Comparison of ENCODE assay signal across 8 cellular contexts in genomic region chr16:89873822-89874689, GRCh38. TPM values are rescaled to one million over a fixed set of nuclear protein-coding genes. Genes with fewer than 3 reads are reported as not detected.
DNase-seq lines count a peak whose midpoint lies in the region; ATAC-seq, FAIRE-seq and TF ChIP-seq lines count a peak whose summit lies in the region.

No MANE protein-coding gene starts in this region.

- no TSS peak for BruUV-seq in HepG2 (replicated peaks; lab: Mats Ljungman, UMichigan)

- 6% methylated on average over 68 of the region's 76 CpGs for WGBS in HepG2 (ENCODE audit: low lambda C conversion rate)

- H2AFZ ChIP-seq in HepG2 (ENCODE audit: low read length): no peak overlapping the region

- H3K36me3 ChIP-seq in HepG2 (replicated peaks in 1 of 2; ENCODE audit: control insufficient read depth in 1 of 2, insufficient read depth in 2 of 2, low read length in 2 of 2): peaks cover 10 to 18% of the 10 kb centered on the region in 2 experiments

- peak overlapping the region; percentile 100 for H3K27ac ChIP-seq in HepG2 (ENCODE audit: extremely low read length, insufficient read depth, low read length)

- CTCF ChIA-PET in HepG2 (lab: Yijun Ruan, JAX; ENCODE audit: low intra/inter-chr PET ratio, low total read pairs): no interaction called here

- H3K4me2 ChIP-seq in HepG2 (ENCODE audit: low read depth, low read length): peak overlapping the region; percentile 99

- peaks cover 43% of the 10 kb centered on the region for H3K79me2 ChIP-seq in HepG2 (ENCODE audit: insufficient read depth, low read length)

- intact Hi-C loops in HepG2 (cut with micrococcal nuclease; ENCODE audit: unreplicated experiment): loop anchor here (2.0 to 5.0 kb wide), 3 partner anchors 37 to 57 kb away; partner anchors contain the start of genes FANCA and MC1R

- in situ Hi-C loops in HepG2 (cut with HindIII; ENCODE audit: extremely low pct_ligation_motif_present, low pct_unique_long_range_greater_than_20kb): no loop called here

- peaks cover 20% of the 10 kb centered on the region for H4K20me1 ChIP-seq in HepG2 (ENCODE audit: insufficient read depth, low read length)

- DNase-seq in Ammon's horn (ENCODE audit: low spot score) (peak; percentile 97), NCI-H774 (lab: John Stamatoyannopoulos, UW) (peak; percentile 78), dermis blood vessel endothelial cell (peak; percentile 98), HepG2 (ENCODE audit: low spot score) (peak; percentile 89)
- DNase-seq in activated CD4-positive, alpha-beta T cell treated with anti-CD3 and anti-CD28 coated beads, Interleukin-2, amount 50 U/mL, for 48 hours: peak; percentile 96 to 97
- peak; percentile 95 to 97 for DNase-seq in stimulated activated CD4-positive, alpha-beta T cell treated with anti-CD3 and anti-CD28 coated beads, Interleukin-2, amount 100 ng/mL, for 24 hours

- TF ChIP-seq EP300 in HepG2 (IDR thresholded peaks at IDR 0.05; ENCODE audit: low read depth in 2 of 2, low read length in 2 of 2): peak in 1 of 2 experiments; percentile 38; a peak in 1 of 4 replicates
- no peak for TF ChIP-seq EP300 in HepG2 (CRISPR knock-in tag; IDR thresholded peaks at IDR 0.05; ENCODE audit: borderline replicate concordance)

- POLR2A ChIA-PET in HepG2 (lab: Yijun Ruan, JAX): interaction anchor here (0.6 to 4.5 kb wide), 27 partner anchors 10 to 174 kb away, joined by 3 to 77 read pairs (median 6); partner anchors contain the start of genes DEF8, FANCA, MC1R and SPATA2L

- H3K4me3 ChIP-seq in HepG2 (replicated peaks in 1 of 3; ENCODE audit: insufficient read depth in 1 of 3, low read depth in 2 of 3, low read length in 3 of 3): peak overlapping the region; percentile 84 to 99 (median 98)

- H3K27me3 ChIP-seq in HepG2 (ENCODE audit: control insufficient read depth in 1 of 2, insufficient read depth in 2 of 2, low read length in 2 of 2): no peaks in the 10 kb centered on the region

- ATAC-seq in GM19372 (IDR thresholded peaks at IDR 0.05; ENCODE audit: low read depth, unreplicated experiment) (peak; percentile 74), HG03521 (IDR thresholded peaks at IDR 0.05; ENCODE audit: unreplicated experiment) (peak; percentile 67), HepG2 (peak; percentile 61)

- peak in 1 of 2 experiments; percentile 65 for TF ChIP-seq POLR2A in HepG2 (IDR thresholded peaks at IDR 0.05; ENCODE audit: insufficient read depth in 1 of 2, low read depth in 2 of 2, low read length in 2 of 2)

- TF ChIP-seq CTCF in HepG2 (CRISPR knock-in tag; IDR thresholded peaks at IDR 0.05): no peak

- no peak for TF ChIP-seq RAD21 in HepG2 (CRISPR knock-in tag; IDR thresholded peaks at IDR 0.05)

- no peaks in the 10 kb centered on the region for H3K9me3 ChIP-seq in HepG2 (ENCODE audit: low read length)

- peak overlapping the region; percentile 100 for H3K9ac ChIP-seq in HepG2 (ENCODE audit: insufficient read depth, low read depth, low read length)

- H3K4me1 ChIP-seq in HepG2 (ENCODE audit: insufficient read depth, low read length): peaks cover 34% of the 10 kb centered on the region

- peak; percentile 72 for FAIRE-seq in HepG2 (lab: Jason Lieb, UNC)

RNA-seq across cellular contexts. Expression of gene TCF25, which starts 0.7 kb away (rescaled TPM):
- total RNA-seq in dermis blood vessel endothelial cell (170 and 206 TPM in 2 replicates), HepG2 (2016; rRNA removed; fragmentation: Illumina TruSeq; extraction: Trizol) (98.4 and 138 TPM in 2 replicates)
- total RNA-seq in HepG2 (2016; cell fraction: cytosol; rRNA removed; fragmentation: Illumina TruSeq; extraction: Trizol; ENCODE audit: low read depth): 70.6 and 87.2 TPM in 2 replicates
- 75.7 and 144 TPM in 2 replicates for total RNA-seq in HepG2 (2016; cell fraction: insoluble cytoplasmic fraction; rRNA removed; fragmentation: Illumina TruSeq; extraction: Trizol)
- 50.6 and 58.6 TPM in 2 replicates for total RNA-seq in HepG2 (2016; cell fraction: membrane; rRNA removed; fragmentation: Illumina TruSeq; extraction: Trizol)
- total RNA-seq in HepG2 (2016; cell fraction: nucleus; rRNA removed; fragmentation: Illumina TruSeq; extraction: Trizol): 110 and 124 TPM in 2 replicates
- 206 and 274 TPM in 2 replicates for polyA plus RNA-seq in HepG2 (2011; rRNA removed)
- polyA plus RNA-seq in HepG2 (2011; cell fraction: cytosol; rRNA removed): 65.2 and 80.6 TPM in 2 replicates
- 1,625 and 1,754 TPM in 2 replicates for polyA plus RNA-seq in HepG2 (2011; cell fraction: nucleus; rRNA removed)
- polyA plus RNA-seq in HepG2 (2012): 188 and 209 TPM in 2 replicates
- polyA plus RNA-seq in HepG2 (2016; cell fraction: cytosol; fragmentation: Illumina TruSeq; extraction: Trizol; ENCODE audit: low read depth): 17.8 and 22.1 TPM in 2 replicates
- polyA plus RNA-seq in HepG2 (2016; cell fraction: insoluble cytoplasmic fraction; fragmentation: Illumina TruSeq; extraction: Trizol; ENCODE audit: low read depth): 69.5 and 77.6 TPM in 2 replicates
- polyA plus RNA-seq in HepG2 (2016; cell fraction: membrane; fragmentation: Illumina TruSeq; extraction: Trizol; ENCODE audit: low read depth): 24.7 and 32.6 TPM in 2 replicates
- polyA plus RNA-seq in HepG2 (2016; cell fraction: nucleus; fragmentation: Illumina TruSeq; extraction: Trizol; ENCODE audit: insufficient read depth, low read depth): 312 and 330 TPM in 2 replicates
- polyA minus RNA-seq in HepG2 (2011; rRNA and poly(A)+ RNA removed; ENCODE audit: low replicate concordance): 107 and 121 TPM in 2 replicates
- polyA minus RNA-seq in HepG2 (2011; cell fraction: cytosol; rRNA and poly(A)+ RNA removed): 35.2 and 43.3 TPM in 2 replicates
- 166 and 179 TPM in 2 replicates for polyA minus RNA-seq in HepG2 (2011; cell fraction: nucleus; rRNA and poly(A)+ RNA removed)

RNA-seq across cellular contexts. Expression of gene MC1R, which starts 44.6 kb away (rescaled TPM):
- total RNA-seq in dermis blood vessel endothelial cell (2.3 and 2.6 TPM in 2 replicates), HepG2 (2016; rRNA removed; fragmentation: Illumina TruSeq; extraction: Trizol) (7.2 and 9.1 TPM in 2 replicates)
- 3.5 and 3.7 TPM in 2 replicates for total RNA-seq in HepG2 (2016; cell fraction: cytosol; rRNA removed; fragmentation: Illumina TruSeq; extraction: Trizol; ENCODE audit: low read depth)
- total RNA-seq in HepG2 (2016; cell fraction: insoluble cytoplasmic fraction; rRNA removed; fragmentation: Illumina TruSeq; extraction: Trizol): 8.1 and 8.7 TPM in 2 replicates
- 8.1 and 9.5 TPM in 2 replicates for total RNA-seq in HepG2 (2016; cell fraction: membrane; rRNA removed; fragmentation: Illumina TruSeq; extraction: Trizol)
- total RNA-seq in HepG2 (2016; cell fraction: nucleus; rRNA removed; fragmentation: Illumina TruSeq; extraction: Trizol): 7.2 and 7.7 TPM in 2 replicates
- polyA plus RNA-seq in HepG2 (2011; rRNA removed): 14.8 and 20.0 TPM in 2 replicates
- polyA plus RNA-seq in HepG2 (2011; cell fraction: cytosol; rRNA removed): 14.8 and 18.9 TPM in 2 replicates
- 89.3 and 96.4 TPM in 2 replicates for polyA plus RNA-seq in HepG2 (2011; cell fraction: nucleus; rRNA removed)
- polyA plus RNA-seq in HepG2 (2012): 6.5 and 12.0 TPM in 2 replicates
- 2.9 and 3.1 TPM in 2 replicates for polyA plus RNA-seq in HepG2 (2016; cell fraction: cytosol; fragmentation: Illumina TruSeq; extraction: Trizol; ENCODE audit: low read depth)
- 6.7 and 7.1 TPM in 2 replicates for polyA plus RNA-seq in HepG2 (2016; cell fraction: insoluble cytoplasmic fraction; fragmentation: Illumina TruSeq; extraction: Trizol; ENCODE audit: low read depth)
- 6.5 and 7.5 TPM in 2 replicates for polyA plus RNA-seq in HepG2 (2016; cell fraction: membrane; fragmentation: Illumina TruSeq; extraction: Trizol; ENCODE audit: low read depth)
- 17.7 and 19.3 TPM in 2 replicates for polyA plus RNA-seq in HepG2 (2016; cell fraction: nucleus; fragmentation: Illumina TruSeq; extraction: Trizol; ENCODE audit: insufficient read depth, low read depth)
- 23.7 and 30.7 TPM in 2 replicates for polyA minus RNA-seq in HepG2 (2011; rRNA and poly(A)+ RNA removed; ENCODE audit: low replicate concordance)
- 5.4 and 5.5 TPM in 2 replicates for polyA minus RNA-seq in HepG2 (2011; cell fraction: cytosol; rRNA and poly(A)+ RNA removed)
- 16.0 and 17.0 TPM in 2 replicates for polyA minus RNA-seq in HepG2 (2011; cell fraction: nucleus; rRNA and poly(A)+ RNA removed)

RNA-seq across cellular contexts. Expression of gene SPIRE2, which starts 45.8 kb away (rescaled TPM):
- total RNA-seq in dermis blood vessel endothelial cell (2.1 and 2.7 TPM in 2 replicates), HepG2 (2016; rRNA removed; fragmentation: Illumina TruSeq; extraction: Trizol) (7.6 and 13.3 TPM in 2 replicates)
- 7.4 and 7.6 TPM in 2 replicates for total RNA-seq in HepG2 (2016; cell fraction: cytosol; rRNA removed; fragmentation: Illumina TruSeq; extraction: Trizol; ENCODE audit: low read depth)
- 6.9 and 15.0 TPM in 2 replicates for total RNA-seq in HepG2 (2016; cell fraction: insoluble cytoplasmic fraction; rRNA removed; fragmentation: Illumina TruSeq; extraction: Trizol)
- 13.7 and 13.8 TPM in 2 replicates for total RNA-seq in HepG2 (2016; cell fraction: membrane; rRNA removed; fragmentation: Illumina TruSeq; extraction: Trizol)
- 16.9 and 26.9 TPM in 2 replicates for total RNA-seq in HepG2 (2016; cell fraction: nucleus; rRNA removed; fragmentation: Illumina TruSeq; extraction: Trizol)
- polyA plus RNA-seq in HepG2 (2011; rRNA removed): 37.5 and 55.7 TPM in 2 replicates
- polyA plus RNA-seq in HepG2 (2011; cell fraction: cytosol; rRNA removed): 29.8 and 35.9 TPM in 2 replicates
- 186 and 193 TPM in 2 replicates for polyA plus RNA-seq in HepG2 (2011; cell fraction: nucleus; rRNA removed)
- 30.1 and 41.7 TPM in 2 replicates for polyA plus RNA-seq in HepG2 (2012)
- polyA plus RNA-seq in HepG2 (2016; cell fraction: cytosol; fragmentation: Illumina TruSeq; extraction: Trizol; ENCODE audit: low read depth): 5.5 and 5.7 TPM in 2 replicates
- 9.8 and 12.7 TPM in 2 replicates for polyA plus RNA-seq in HepG2 (2016; cell fraction: insoluble cytoplasmic fraction; fragmentation: Illumina TruSeq; extraction: Trizol; ENCODE audit: low read depth)
- polyA plus RNA-seq in HepG2 (2016; cell fraction: membrane; fragmentation: Illumina TruSeq; extraction: Trizol; ENCODE audit: low read depth): 11.2 and 11.5 TPM in 2 replicates
- polyA plus RNA-seq in HepG2 (2016; cell fraction: nucleus; fragmentation: Illumina TruSeq; extraction: Trizol; ENCODE audit: insufficient read depth, low read depth): 72.0 and 77.2 TPM in 2 replicates
- 39.8 and 51.7 TPM in 2 replicates for polyA minus RNA-seq in HepG2 (2011; rRNA and poly(A)+ RNA removed; ENCODE audit: low replicate concordance)
- 21.2 and 22.1 TPM in 2 replicates for polyA minus RNA-seq in HepG2 (2011; cell fraction: cytosol; rRNA and poly(A)+ RNA removed)
- 47.1 and 54.0 TPM in 2 replicates for polyA minus RNA-seq in HepG2 (2011; cell fraction: nucleus; rRNA and poly(A)+ RNA removed)

RNA-seq across cellular contexts. Expression of gene TUBB3, which starts 49.1 kb away (rescaled TPM):
- total RNA-seq in dermis blood vessel endothelial cell (102 and 167 TPM in 2 replicates), HepG2 (2016; rRNA removed; fragmentation: Illumina TruSeq; extraction: Trizol) (161 and 185 TPM in 2 replicates)
- total RNA-seq in HepG2 (2016; cell fraction: cytosol; rRNA removed; fragmentation: Illumina TruSeq; extraction: Trizol; ENCODE audit: low read depth): 94.2 and 96.8 TPM in 2 replicates
- total RNA-seq in HepG2 (2016; cell fraction: insoluble cytoplasmic fraction; rRNA removed; fragmentation: Illumina TruSeq; extraction: Trizol): 145 and 195 TPM in 2 replicates
- total RNA-seq in HepG2 (2016; cell fraction: membrane; rRNA removed; fragmentation: Illumina TruSeq; extraction: Trizol): 140 and 142 TPM in 2 replicates
- total RNA-seq in HepG2 (2016; cell fraction: nucleus; rRNA removed; fragmentation: Illumina TruSeq; extraction: Trizol): 81.3 and 94.7 TPM in 2 replicates
- 110 and 152 TPM in 2 replicates for polyA plus RNA-seq in HepG2 (2011; rRNA removed)
- 84.2 and 120 TPM in 2 replicates for polyA plus RNA-seq in HepG2 (2011; cell fraction: cytosol; rRNA removed)
- polyA plus RNA-seq in HepG2 (2011; cell fraction: nucleus; rRNA removed): 168 and 179 TPM in 2 replicates
- polyA plus RNA-seq in HepG2 (2012): 45.2 and 119 TPM in 2 replicates
- polyA plus RNA-seq in HepG2 (2016; cell fraction: cytosol; fragmentation: Illumina TruSeq; extraction: Trizol; ENCODE audit: low read depth): 63.1 and 64.3 TPM in 2 replicates
- polyA plus RNA-seq in HepG2 (2016; cell fraction: insoluble cytoplasmic fraction; fragmentation: Illumina TruSeq; extraction: Trizol; ENCODE audit: low read depth): 127 and 159 TPM in 2 replicates
- 87.3 and 99.0 TPM in 2 replicates for polyA plus RNA-seq in HepG2 (2016; cell fraction: membrane; fragmentation: Illumina TruSeq; extraction: Trizol; ENCODE audit: low read depth)
- 138 and 154 TPM in 2 replicates for polyA plus RNA-seq in HepG2 (2016; cell fraction: nucleus; fragmentation: Illumina TruSeq; extraction: Trizol; ENCODE audit: insufficient read depth, low read depth)
- 34.9 and 340 TPM in 2 replicates for polyA minus RNA-seq in HepG2 (2011; rRNA and poly(A)+ RNA removed; ENCODE audit: low replicate concordance)
- 99.4 and 107 TPM in 2 replicates for polyA minus RNA-seq in HepG2 (2011; cell fraction: cytosol; rRNA and poly(A)+ RNA removed)
- polyA minus RNA-seq in HepG2 (2011; cell fraction: nucleus; rRNA and poly(A)+ RNA removed): 34.8 and 42.6 TPM in 2 replicates

RNA-seq across cellular contexts. Expression of gene FANCA, which starts 57.6 kb away (rescaled TPM):
- total RNA-seq in dermis blood vessel endothelial cell (16.8 and 17.3 TPM in 2 replicates), HepG2 (2016; rRNA removed; fragmentation: Illumina TruSeq; extraction: Trizol) (45.7 and 106 TPM in 2 replicates)
- 46.6 and 48.3 TPM in 2 replicates for total RNA-seq in HepG2 (2016; cell fraction: cytosol; rRNA removed; fragmentation: Illumina TruSeq; extraction: Trizol; ENCODE audit: low read depth)
- total RNA-seq in HepG2 (2016; cell fraction: insoluble cytoplasmic fraction; rRNA removed; fragmentation: Illumina TruSeq; extraction: Trizol): 43.7 and 101 TPM in 2 replicates
- 27.1 and 30.3 TPM in 2 replicates for total RNA-seq in HepG2 (2016; cell fraction: membrane; rRNA removed; fragmentation: Illumina TruSeq; extraction: Trizol)
- total RNA-seq in HepG2 (2016; cell fraction: nucleus; rRNA removed; fragmentation: Illumina TruSeq; extraction: Trizol): 179 and 193 TPM in 2 replicates
- 77.9 and 88.0 TPM in 2 replicates for polyA plus RNA-seq in HepG2 (2011; rRNA removed)
- 20.9 and 33.5 TPM in 2 replicates for polyA plus RNA-seq in HepG2 (2011; cell fraction: cytosol; rRNA removed)
- 552 and 945 TPM in 2 replicates for polyA plus RNA-seq in HepG2 (2011; cell fraction: nucleus; rRNA removed)
- polyA plus RNA-seq in HepG2 (2012): 51.2 and 57.6 TPM in 2 replicates
- polyA plus RNA-seq in HepG2 (2016; cell fraction: cytosol; fragmentation: Illumina TruSeq; extraction: Trizol; ENCODE audit: low read depth): 6.7 and 7.8 TPM in 2 replicates
- polyA plus RNA-seq in HepG2 (2016; cell fraction: insoluble cytoplasmic fraction; fragmentation: Illumina TruSeq; extraction: Trizol; ENCODE audit: low read depth): 40.2 and 46.3 TPM in 2 replicates
- 13.5 and 16.8 TPM in 2 replicates for polyA plus RNA-seq in HepG2 (2016; cell fraction: membrane; fragmentation: Illumina TruSeq; extraction: Trizol; ENCODE audit: low read depth)
- 471 and 532 TPM in 2 replicates for polyA plus RNA-seq in HepG2 (2016; cell fraction: nucleus; fragmentation: Illumina TruSeq; extraction: Trizol; ENCODE audit: insufficient read depth, low read depth)
- polyA minus RNA-seq in HepG2 (2011; rRNA and poly(A)+ RNA removed; ENCODE audit: low replicate concordance): 118 and 216 TPM in 2 replicates
- 14.8 and 19.6 TPM in 2 replicates for polyA minus RNA-seq in HepG2 (2011; cell fraction: cytosol; rRNA and poly(A)+ RNA removed)
- 151 and 196 TPM in 2 replicates for polyA minus RNA-seq in HepG2 (2011; cell fraction: nucleus; rRNA and poly(A)+ RNA removed)

Comparison
In these comparisons a context has a peak if more than half of its experiments do, and no peak if none do; other contexts are left out.
1. Peak in every context shown above with its lines: DNase-seq, ATAC-seq, H3K4me3 ChIP-seq and H3K27ac ChIP-seq.